33 cellular contexts compared by ENCODE assay signal in the genomic region with DNA sequence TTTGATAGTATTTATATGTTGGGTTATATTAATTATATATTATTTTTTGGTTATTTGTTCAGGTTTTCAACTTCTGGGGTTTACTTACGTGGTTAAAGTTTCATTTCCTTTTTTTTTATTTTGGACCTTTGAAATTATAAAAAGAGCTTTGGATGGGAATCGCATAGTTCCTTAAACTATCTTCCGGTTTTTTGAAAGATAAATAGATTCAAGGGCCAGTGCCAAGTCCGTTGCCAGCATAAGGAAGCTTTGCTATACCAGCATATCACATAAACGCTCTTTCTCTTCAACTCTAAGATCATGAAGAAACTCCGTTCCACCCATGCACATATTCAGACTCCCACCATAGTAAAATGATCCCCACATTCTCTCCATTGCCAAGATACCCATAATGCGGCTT. TPM values are rescaled to one million over a fixed set of nuclear protein-coding genes. Genes with fewer than 3 reads are reported as not detected.
A peak's percentile ranks its signal among the peaks of the same experiment; 100 is the strongest.
DNase-seq lines count a peak whose midpoint lies in the region; ATAC-seq, FAIRE-seq and TF ChIP-seq lines count a peak whose summit lies in the region.
"Had no signal": no experiment of that assay in that cellular context is flagged by ENCODE, and none has a peak within 500 bp of the region (broad histone marks: within the 10 kb centered on the region; RNA-seq: fewer than 3 reads in every experiment).

No MANE protein-coding gene starts in this region.

- no peaks in the 10 kb centered on the region for H3K36me3 ChIP-seq in kidney (ENCODE audit: control insufficient read depth in 1 of 2, insufficient read depth in 2 of 2, low read length in 2 of 2)
- H3K36me3 ChIP-seq: esophagus muscularis mucosa had no signal

- ATAC-seq in HG02759 (IDR thresholded peaks at IDR 0.05; ENCODE audit: unreplicated experiment) = no peak
- no peak for ATAC-seq in activated T-helper 17 cell treated with anti-CD3 and anti-CD28 coated beads, Interleukin-2, amount 50 U/mL, for 72 hours (replicated peaks)
- ATAC-seq: left lobe of liver; naive thymus-derived CD8-positive, alpha-beta T cell; psoas muscle; stimulated activated memory B cell treated with anti-CD40 and anti-IgM and Interleukin-4, amounts not matched to agents 10 μg/mL and 1 μg/mL and 100 μg/mL, for 72 hours had no signal

- no peak overlapping the region for H3K4me3 Mint-ChIP-seq in activated T-helper 17 cell treated with anti-CD3 and anti-CD28 coated beads, Interleukin-2, amount 50 U/mL, for 72 hours
- H3K4me3 Mint-ChIP-seq: CD4-positive, alpha-beta T cell; immature natural killer cell; naive thymus-derived CD8-positive, alpha-beta T cell; stimulated activated memory B cell treated with anti-CD40 and anti-IgM and Interleukin-4, amounts not matched to agents 10 μg/mL and 1 μg/mL and 100 μg/mL, for 72 hours had no signal

- no peaks in the 10 kb centered on the region for H3K4me1 ChIP-seq in kidney (ENCODE audit: control insufficient read depth in 1 of 2, insufficient read depth in 1 of 2, low read depth in 1 of 2, low read length in 2 of 2)
- H3K4me1 ChIP-seq: esophagus muscularis mucosa, psoas muscle had no signal

- intact Hi-C loops in kidney (cut with DNase I) = no loop called here

- H3K27ac ChIP-seq in kidney (ENCODE audit: low read depth in 2 of 2, low read length in 2 of 2) = no peak overlapping the region
- H3K27ac ChIP-seq: esophagus muscularis mucosa, psoas muscle had no signal

- H3K9me3 Mint-ChIP-seq in activated T-helper 17 cell treated with anti-CD3 and anti-CD28 coated beads, Interleukin-2, amount 50 U/mL, for 72 hours = no peaks in the 10 kb centered on the region
- H3K9me3 Mint-ChIP-seq: CD4-positive, alpha-beta T cell; naive thymus-derived CD8-positive, alpha-beta T cell; stimulated activated memory B cell treated with anti-CD40 and anti-IgM and Interleukin-4, amounts not matched to agents 10 μg/mL and 1 μg/mL and 100 μg/mL, for 72 hours had no signal

- peak; percentile 94 for DNase-seq in MV-4-11 (lab: John Stamatoyannopoulos, UW)
- peak; percentile 19 for DNase-seq in SKM-1 (lab: John Stamatoyannopoulos, UW; ENCODE audit: unreplicated experiment)
- no peak for DNase-seq in kidney
- DNase-seq in activated CD4-positive, alpha-beta T cell treated with anti-CD3 and anti-CD28 coated beads, Interleukin-2, amount 50 U/mL, for 48 hours = no peak
- no peak for DNase-seq in HuH-7.5 (ENCODE audit: low spot score)
- DNase-seq: activated CD4-positive, alpha-beta T cell treated with anti-CD3 and anti-CD28 coated beads for 1 hour; activated CD8-positive, alpha-beta memory T cell treated with anti-CD3 and anti-CD28 coated beads for 24 hours; activated gamma-delta T cell; activated T-cell treated with anti-CD3 and anti-CD28 coated beads, Interleukin-2, amount 50 U/mL, for 1 hour; CD4-positive, alpha-beta T cell; dermis blood vessel endothelial cell; DMS 273 treated with DMSO at 0.1 percent for 48 hours; foreskin melanocyte; hippocampal formation; immature natural killer cell; naive thymus-derived CD8-positive, alpha-beta T cell; NCI-H1436; NCI-H2081 treated with DMSO at 0.1 percent for 48 hours; NCI-H82; nucleus accumbens; psoas muscle; SHP77; stimulated activated CD4-positive, alpha-beta T cell treated with anti-CD3 and anti-CD28 coated beads, Interleukin-4, amount 100 ng/mL, for 4 hours; substantia nigra had no signal

- H3K27ac Mint-ChIP-seq in activated T-helper 17 cell treated with anti-CD3 and anti-CD28 coated beads, Interleukin-2, amount 50 U/mL, for 72 hours = no peak overlapping the region
- H3K27ac Mint-ChIP-seq: CD4-positive, alpha-beta T cell; immature natural killer cell; naive thymus-derived CD8-positive, alpha-beta T cell; stimulated activated memory B cell treated with anti-CD40 and anti-IgM and Interleukin-4, amounts not matched to agents 10 μg/mL and 1 μg/mL and 100 μg/mL, for 72 hours had no signal

- TF ChIP-seq CTCF in kidney (IDR thresholded peaks at IDR 0.05; ENCODE audit: borderline replicate concordance, extremely low read depth, insufficient read depth) = no peak

- no peak overlapping the region for H3K4me3 ChIP-seq in kidney (ENCODE audit: low read length in 2 of 2)
- H3K4me3 ChIP-seq: esophagus muscularis mucosa, psoas muscle had no signal

- no peaks in the 10 kb centered on the region for H3K4me1 Mint-ChIP-seq in activated T-helper 17 cell treated with anti-CD3 and anti-CD28 coated beads, Interleukin-2, amount 50 U/mL, for 72 hours
- H3K4me1 Mint-ChIP-seq: immature natural killer cell; stimulated activated memory B cell treated with anti-CD40 and anti-IgM and Interleukin-4, amounts not matched to agents 10 μg/mL and 1 μg/mL and 100 μg/mL, for 72 hours had no signal

- no peaks in the 10 kb centered on the region for H3K9me3 ChIP-seq in kidney (ENCODE audit: control insufficient read depth in 1 of 2, low read length in 2 of 2)
- H3K9me3 ChIP-seq: esophagus muscularis mucosa, psoas muscle had no signal

- H3K36me3 Mint-ChIP-seq in activated T-helper 17 cell treated with anti-CD3 and anti-CD28 coated beads, Interleukin-2, amount 50 U/mL, for 72 hours (ENCODE audit: low read depth) = no peaks in the 10 kb centered on the region
- H3K36me3 Mint-ChIP-seq: immature natural killer cell; naive thymus-derived CD8-positive, alpha-beta T cell; stimulated activated memory B cell treated with anti-CD40 and anti-IgM and Interleukin-4, amounts not matched to agents 10 μg/mL and 1 μg/mL and 100 μg/mL, for 72 hours had no signal

- peaks cover 31% of the 10 kb centered on the region for H3K27me3 Mint-ChIP-seq in activated T-helper 17 cell treated with anti-CD3 and anti-CD28 coated beads, Interleukin-2, amount 50 U/mL, for 72 hours
- H3K27me3 Mint-ChIP-seq: stimulated activated memory B cell treated with anti-CD40 and anti-IgM and Interleukin-4, amounts not matched to agents 10 μg/mL and 1 μg/mL and 100 μg/mL, for 72 hours had no signal

- FAIRE-seq in kidney (lab: Jason Lieb, UNC) = peak; percentile 68
- FAIRE-seq: astrocyte, GM12891 had no signal

- H3K9ac ChIP-seq in kidney (ENCODE audit: low read length in 2 of 2) = no peak overlapping the region

RNA-seq across cellular contexts. Expression of gene OXGR1, which starts 7.4 kb away (rescaled TPM):
- total RNA-seq in kidney = 0.72 TPM
- polyA plus RNA-seq in kidney (ENCODE audit: insufficient read depth, low read depth, low replicate concordance) = 3.5 TPM
- total RNA-seq in activated T-helper 17 cell treated with anti-CD3 and anti-CD28 coated beads, Interleukin-2, amount 50 U/mL, for 72 hours = not detected
- total RNA-seq: cardiac septum; CD4-positive, alpha-beta T cell; dermis blood vessel endothelial cell; left lobe of liver; MCF 10A; naive thymus-derived CD8-positive, alpha-beta T cell; psoas muscle had no signal
- polyA plus RNA-seq: immature natural killer cell; naive thymus-derived CD8-positive, alpha-beta T cell had no signal

Comparison
In these comparisons a context has a peak if more than half of its experiments do, and no peak if none do; other contexts are left out.
1. DNase-seq: peak in MV-4-11 (single experiment) and SKM-1 (single experiment); none in kidney (single experiment), activated CD4-positive, alpha-beta T cell treated with anti-CD3 and anti-CD28 coated beads, Interleukin-2, amount 50 U/mL, for 48 hours (0 of 2) and HuH-7.5 (single experiment).